18 cellular contexts compared by ENCODE assay signal in the genomic region with DNA sequence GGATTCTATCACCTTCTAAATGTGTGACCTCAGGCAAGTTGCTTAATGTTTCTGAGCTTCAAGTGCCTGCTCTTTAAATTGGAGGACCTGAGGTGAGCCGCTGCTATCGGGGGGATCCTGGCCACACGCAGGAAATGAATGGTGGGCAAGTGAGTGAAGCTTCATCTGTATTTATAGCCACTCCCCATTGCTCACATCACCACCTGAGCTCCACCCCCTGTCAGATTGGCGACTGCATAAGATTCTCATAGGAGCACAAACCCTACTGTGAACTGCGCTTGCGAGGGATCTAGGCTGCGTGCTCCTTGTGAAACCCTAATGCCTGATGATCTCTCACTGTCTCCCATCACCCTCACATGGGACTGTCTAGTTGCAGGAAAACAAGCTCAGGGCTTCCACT.
A peak's percentile ranks its signal among the peaks of the same experiment; 100 is the strongest.
DNase-seq lines count a peak whose midpoint lies in the region; ATAC-seq and TF ChIP-seq lines count a peak whose summit lies in the region.
"Had no signal": no experiment of that assay in that cellular context is flagged by ENCODE, and none has a peak within 500 bp of the region (broad histone marks: within the 10 kb centered on the region; RNA-seq: fewer than 3 reads in every experiment).

No MANE protein-coding gene starts in this region.

- no peak overlapping the region for H3K9ac ChIP-seq in colonic mucosa (ENCODE audit: low read depth in 2 of 2, low read length in 2 of 2)

- H3K9me3 ChIP-seq in colonic mucosa (no peaks in the 10 kb centered on the region), HAP-1 (no peaks in the 10 kb centered on the region)
- H3K9me3 ChIP-seq: breast epithelium, stomach had no signal

- ATAC-seq in activated naive CD4-positive, alpha-beta T cell treated with anti-CD3 and anti-CD28 coated beads, Interleukin-2, amount 50 U/mL, for 72 hours, result no peak
- no peak for ATAC-seq in stimulated activated naive CD8-positive, alpha-beta T cell treated with anti-CD3 and anti-CD28 coated beads, Interleukin-15, Interleukin-2, amounts not matched to agents 100 U/mL and 50 U/mL, for 24 hours
- no peak for ATAC-seq in GM21825 (IDR thresholded peaks at IDR 0.05; ENCODE audit: unreplicated experiment)
- ATAC-seq: foreskin keratinocyte, right cardiac atrium had no signal

- no peak overlapping the region for H3K27ac Mint-ChIP-seq in activated naive CD4-positive, alpha-beta T cell treated with anti-CD3 and anti-CD28 coated beads for 36 hours
- H3K27ac Mint-ChIP-seq in activated naive CD4-positive, alpha-beta T cell treated with anti-CD3 and anti-CD28 coated beads, Interleukin-2, amount 50 U/mL, for 72 hours, result no peak overlapping the region

- no peak overlapping the region for H3K27ac ChIP-seq in colonic mucosa
- H3K27ac ChIP-seq: breast epithelium, foreskin keratinocyte, stomach had no signal

- H3K36me3 ChIP-seq in colonic mucosa (no peaks in the 10 kb centered on the region), HAP-1 (replicated peaks) (no peaks in the 10 kb centered on the region)
- H3K36me3 ChIP-seq: breast epithelium, stomach had no signal

- H3K4me3 ChIP-seq in colonic mucosa (no peak overlapping the region), HAP-1 (no peak overlapping the region)
- H3K4me3 ChIP-seq: breast epithelium, lung, stomach had no signal

- peaks cover 68% of the 10 kb centered on the region for H3K4me1 Mint-ChIP-seq in activated naive CD4-positive, alpha-beta T cell treated with anti-CD3 and anti-CD28 coated beads for 36 hours (ENCODE audit: low read depth)

- H3K27me3 Mint-ChIP-seq in activated naive CD4-positive, alpha-beta T cell treated with anti-CD3 and anti-CD28 coated beads for 36 hours (ENCODE audit: low read depth), result peaks cover 3% of the 10 kb centered on the region

- intact Hi-C loops in activated naive CD4-positive, alpha-beta T cell treated with anti-CD3 and anti-CD28 coated beads for 36 hours (cut with micrococcal nuclease), result loop anchor here (5.0 kb wide), 1 partner anchor 392 kb away; no protein-coding TSS in a partner anchor
- intact Hi-C loops in colonic mucosa (cut with DNase I), result no loop called here

- CTCF ChIA-PET in activated naive CD4-positive, alpha-beta T cell treated with anti-CD3 and anti-CD28 coated beads for 36 hours (lab: Charles Lee), result interaction anchor here (0.6 to 3.4 kb wide), 3 partner anchors 8 to 101 kb away, joined by 3 to 33 read pairs (median 3); no protein-coding TSS in a partner anchor

- H3K27me3 ChIP-seq in colonic mucosa (no peaks in the 10 kb centered on the region), HAP-1 (ENCODE audit: low read depth) (peaks cover 16% of the 10 kb centered on the region)
- H3K27me3 ChIP-seq: foreskin keratinocyte had no signal

- in situ Hi-C loops in HAP-1 (cut with MboI; ENCODE audit: low sequenced_read_pairs), result no loop called here

- no peaks in the 10 kb centered on the region for H3K9me3 Mint-ChIP-seq in activated naive CD4-positive, alpha-beta T cell treated with anti-CD3 and anti-CD28 coated beads for 36 hours
- H3K9me3 Mint-ChIP-seq in activated naive CD4-positive, alpha-beta T cell treated with anti-CD3 and anti-CD28 coated beads, Interleukin-2, amount 50 U/mL, for 72 hours, result peaks cover 0 to 3% of the 10 kb centered on the region in 2 donors

- H3K4me1 ChIP-seq in colonic mucosa (peaks cover 16% of the 10 kb centered on the region), HAP-1 (no peaks in the 10 kb centered on the region)

- no peak for TF ChIP-seq CTCF in colonic mucosa (IDR thresholded peaks at IDR 0.05)

- H3K4me3 Mint-ChIP-seq in activated naive CD4-positive, alpha-beta T cell treated with anti-CD3 and anti-CD28 coated beads for 36 hours, result no peak overlapping the region

- peak; percentile 50 for DNase-seq in activated naive CD4-positive, alpha-beta T cell treated with anti-CD3 and anti-CD28 coated beads for 36 hours
- DNase-seq in activated naive CD4-positive, alpha-beta T cell treated with anti-CD3 and anti-CD28 coated beads, Interleukin-2, amount 50 U/mL, for 72 hours (ENCODE audit: low spot score in 2 of 2), result no peak
- DNase-seq in T-helper 2 cell, result peak in 3 of 5 experiments; percentile 9 to 74 (median 24)
- DNase-seq in colonic mucosa, result peak; percentile 20
- DNase-seq in stimulated activated naive CD8-positive, alpha-beta T cell treated with anti-CD3 and anti-CD28 coated beads, Interleukin-15, Interleukin-2, amounts not matched to agents 100 U/mL and 50 U/mL, for 24 hours, result peak; percentile 53
- no peak for DNase-seq in COLO668 (lab: John Stamatoyannopoulos, UW; ENCODE audit: unreplicated experiment)
- DNase-seq in HAP-1 (ENCODE audit: low spot score in 2 of 2), result no peak
- DNase-seq: activated gamma-delta T cell treated with Interleukin-2 at 50 U/mL for 16 hours, DMS 273 treated with DMSO at 0.1 percent for 48 hours, foreskin keratinocyte, IMR-90, NCI-H1092 treated with DMSO at 0.1 percent for 48 hours, NCI-H345, right cardiac atrium, stomach had no signal

- H3K36me3 Mint-ChIP-seq in activated naive CD4-positive, alpha-beta T cell treated with anti-CD3 and anti-CD28 coated beads for 36 hours (ENCODE audit: low read depth), result no peaks in the 10 kb centered on the region
- peaks cover 0 to 21% of the 10 kb centered on the region in 2 donors for H3K36me3 Mint-ChIP-seq in activated naive CD4-positive, alpha-beta T cell treated with anti-CD3 and anti-CD28 coated beads, Interleukin-2, amount 50 U/mL, for 72 hours

Comparison
In these comparisons a context has a peak if more than half of its experiments do, and no peak if none do; other contexts are left out.
1. DNase-seq: peak in activated naive CD4-positive, alpha-beta T cell treated with anti-CD3 and anti-CD28 coated beads for 36 hours (single experiment), T-helper 2 cell (3 of 5), colonic mucosa (single experiment) and stimulated activated naive CD8-positive, alpha-beta T cell treated with anti-CD3 and anti-CD28 coated beads, Interleukin-15, Interleukin-2, amounts not matched to agents 100 U/mL and 50 U/mL, for 24 hours (single experiment); none in activated naive CD4-positive, alpha-beta T cell treated with anti-CD3 and anti-CD28 coated beads, Interleukin-2, amount 50 U/mL, for 72 hours (0 of 2), COLO668 (single experiment) and HAP-1 (0 of 2).